ENCODE assay signal across 16 cellular contexts in the genomic region with DNA sequence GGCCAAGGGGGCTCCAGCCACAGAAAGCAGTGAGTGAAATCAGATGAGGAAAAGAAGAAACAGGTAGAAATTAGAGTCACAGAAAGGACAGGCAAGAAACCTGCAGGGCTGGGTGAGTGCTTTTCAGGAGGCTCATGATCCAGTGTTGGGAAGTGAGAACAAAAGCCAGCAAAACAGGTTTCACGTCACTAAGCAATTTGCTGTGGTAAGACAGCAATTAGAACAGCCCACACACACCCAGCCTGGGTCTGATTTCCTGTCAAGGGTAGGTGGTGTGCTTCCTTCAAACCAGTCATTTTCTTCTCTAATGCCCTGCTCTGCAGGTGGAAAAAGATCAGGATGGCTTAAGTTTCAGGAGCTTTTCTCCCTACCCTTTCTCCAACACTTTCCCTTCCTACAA. TPM values are rescaled to one million over a fixed set of nuclear protein-coding genes. Genes with fewer than 3 reads are reported as not detected.
A peak's percentile ranks its signal among the peaks of the same experiment; 100 is the strongest.
DNase-seq lines count a peak whose midpoint lies in the region; ATAC-seq and TF ChIP-seq lines count a peak whose summit lies in the region.
"Had no signal": no experiment of that assay in that cellular context is flagged by ENCODE, and none has a peak within 500 bp of the region (broad histone marks: within the 10 kb centered on the region; RNA-seq: fewer than 3 reads in every experiment).

No MANE protein-coding gene starts in this region.

- no peak for TF ChIP-seq EP300 in esophagus muscularis mucosa (IDR thresholded peaks at IDR 0.05)

- WGBS in esophagus muscularis mucosa: 39% methylated on average over 1 of the region's 1 CpG

- H3K36me3 ChIP-seq in esophagus muscularis mucosa: no peaks in the 10 kb centered on the region
- H3K36me3 ChIP-seq: SJSA1 had no signal

- ATAC-seq in HG02973 (IDR thresholded peaks at IDR 0.05; ENCODE audit: unreplicated experiment) (no peak), HG03045 (IDR thresholded peaks at IDR 0.05; ENCODE audit: unreplicated experiment) (no peak)
- ATAC-seq: left ventricle myocardium superior had no signal

- DNase-seq in COR-L47 (lab: John Stamatoyannopoulos, UW): peak; percentile 39
- DNase-seq in ELF-1 (ENCODE audit: low read depth, low spot score): peak; percentile 77
- DNase-seq in NCI-H774 (lab: John Stamatoyannopoulos, UW): peak; percentile 13
- peak; percentile 26 for DNase-seq in iPS-NIHi11 (ENCODE audit: low spot score)
- no peak for DNase-seq in esophagus muscularis mucosa (ENCODE audit: extremely low spot score)
- DNase-seq in SHP77 (lab: John Stamatoyannopoulos, UW): no peak
- DNase-seq: activated CD8-positive, alpha-beta memory T cell treated with anti-CD3 and anti-CD28 coated beads, Interleukin-2, amount 50 U/mL, for 48 hours; cerebellar nuclear complex; foreskin melanocyte; left ventricle myocardium superior; stimulated activated CD4-positive, alpha-beta T cell treated with anti-CD3 and anti-CD28 coated beads, Interleukin-4, amount 100 ng/mL, for 4 hours; stimulated activated CD8-positive, alpha-beta memory T cell treated with anti-CD3 and anti-CD28 coated beads, Interleukin-4, amount 100 ng/mL, for 48 hours; substantia nigra had no signal

- H3K27me3 ChIP-seq in esophagus muscularis mucosa: no peaks in the 10 kb centered on the region
- H3K27me3 ChIP-seq: SJSA1 had no signal

- TF ChIP-seq CTCF in esophagus muscularis mucosa (IDR thresholded peaks at IDR 0.05): no peak

- H3K4me3 ChIP-seq in esophagus muscularis mucosa: no peak overlapping the region
- H3K4me3 ChIP-seq: SJSA1 had no signal

- TF ChIP-seq POLR2A in esophagus muscularis mucosa (IDR thresholded peaks at IDR 0.05; ENCODE audit: low read depth): no peak

- intact Hi-C loops in esophagus muscularis mucosa (cut with DNase I): no loop called here

- no peaks in the 10 kb centered on the region for H3K9me3 ChIP-seq in esophagus muscularis mucosa
- H3K9me3 ChIP-seq: SJSA1 had no signal

- no peaks in the 10 kb centered on the region for H3K4me1 ChIP-seq in esophagus muscularis mucosa
- H3K4me1 ChIP-seq: SJSA1 had no signal

- H3K27ac ChIP-seq in esophagus muscularis mucosa (replicated peaks in 1 of 4): no peak overlapping the region
- H3K27ac ChIP-seq: SJSA1 had no signal

RNA-seq across cellular contexts. Expression of a gene that starts 52.9 kb away (rescaled TPM):
- under 1 TPM in 1 of 4 donors, not detected in 3; 0.17 TPM for total RNA-seq in esophagus muscularis mucosa
- total RNA-seq: left ventricle myocardium superior had no signal

Comparison
In these comparisons a context has a peak if more than half of its experiments do, and no peak if none do; other contexts are left out.
1. DNase-seq: peak in COR-L47 (single experiment), ELF-1 (single experiment), NCI-H774 (single experiment) and iPS-NIHi11 (single experiment); none in esophagus muscularis mucosa (single experiment) and SHP77 (0 of 2).